In genomic region chr7:144438759-144439158, GRCh38 we compare ENCODE assay signal across 21 cellular contexts. TPM values are rescaled to one million over a fixed set of nuclear protein-coding genes. Genes with fewer than 3 reads are reported as not detected.
"Had no signal": no experiment of that assay in that cellular context is flagged by ENCODE, and none has a peak within 500 bp of the region (broad histone marks: within the 10 kb centered on the region; RNA-seq: fewer than 3 reads in every experiment).

No MANE protein-coding gene starts in this region.

- H3K4me2 ChIP-seq: SK-N-SH had no signal

- H3K36me3 ChIP-seq: MG63 had no signal

- H3K27ac ChIP-seq: HL-60, RWPE1 had no signal

- DNase-seq: Karpas-422, KG1, MG63, NCI-H1105, NCI-H1436 treated with DMSO at 0.1 percent for 48 hours, NCI-H1694 treated with DMSO at 0.1 percent for 48 hours, NCI-H1930, NCI-H2081, NCI-H2107, NCI-H2227 treated with DMSO at 0.1 percent for 48 hours, NCI-H524 treated with DMSO at 0.1 percent for 48 hours, NCI-H69, NCI-H774, PC-3, SHP77, SK-N-SH, SW 1271 had no signal

- H3K27me3 ChIP-seq: MG63 had no signal

- H3K9ac ChIP-seq: SK-N-SH had no signal

- H3K9me3 ChIP-seq: MG63, SK-N-SH had no signal

- H3K4me3 ChIP-seq: MG63 had no signal

RNA-seq across cellular contexts. Expression of gene NOBOX, which starts 35.3 kb away (rescaled TPM):
- total RNA-seq: NCI-H460, PC-3, SK-MEL-5 had no signal
